ENCODE assay signal across 1 cellular context in the genomic region with DNA sequence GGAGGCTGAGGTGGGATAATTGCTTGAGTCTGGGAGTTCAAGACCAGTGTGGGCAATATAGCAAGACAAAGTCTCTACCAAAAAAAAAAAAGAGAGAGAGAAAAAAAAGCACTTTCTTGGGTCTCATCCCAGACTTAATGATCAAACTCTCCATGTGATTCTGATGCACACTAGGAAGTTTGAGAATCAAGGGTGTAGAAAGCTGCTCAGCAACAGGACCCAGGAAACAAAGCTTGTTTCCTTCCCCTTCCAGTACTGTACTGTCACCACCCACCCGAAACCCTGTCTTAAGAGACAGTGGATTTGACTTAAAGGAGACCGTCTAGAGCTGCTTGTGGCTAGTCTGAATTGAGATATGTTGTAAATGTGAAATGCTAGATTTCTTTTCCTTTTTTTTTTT.
TF ChIP-seq lines count a peak whose summit lies in the region.

No MANE protein-coding gene starts in this region.

TF ChIP-seq in IMR-90, 13 proteins besides CTCF, POLR2A, EP300 and RAD21:
- TF ChIP-seq CEBPB (IDR thresholded peaks at IDR 0.05; ENCODE audit: low read depth, low read length) = no peak
